Comparison of ENCODE assay signal across 26 cellular contexts in the genomic region with DNA sequence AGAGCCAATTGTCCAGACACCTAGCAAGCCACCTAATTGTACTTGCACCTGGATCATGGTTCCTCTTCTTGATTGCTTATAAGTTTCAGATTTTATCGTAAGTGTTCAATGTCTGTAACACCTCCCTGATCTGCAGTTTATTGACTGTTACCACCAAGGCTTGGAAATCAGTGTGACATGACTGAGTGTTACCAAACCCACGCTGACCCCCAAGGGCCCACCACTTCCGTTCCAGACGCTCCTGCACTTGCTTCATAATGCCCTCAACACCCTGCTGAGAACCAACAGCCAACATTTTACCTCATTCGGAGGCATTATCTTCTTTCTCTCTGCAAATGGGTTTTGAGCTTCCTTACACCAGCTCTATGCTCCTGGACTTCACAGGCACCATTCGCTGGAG. TPM values are rescaled to one million over a fixed set of nuclear protein-coding genes. Genes with fewer than 3 reads are reported as not detected.
A peak's percentile ranks its signal among the peaks of the same experiment; 100 is the strongest.
DNase-seq lines count a peak whose midpoint lies in the region; ATAC-seq lines count a peak whose summit lies in the region.
"Had no signal": no experiment of that assay in that cellular context is flagged by ENCODE, and none has a peak within 500 bp of the region (broad histone marks: within the 10 kb centered on the region; RNA-seq: fewer than 3 reads in every experiment).

No MANE protein-coding gene starts in this region.

- no peak overlapping the region for H3K4me2 ChIP-seq in neuronal stem cell (ENCODE audit: insufficient read depth, low read length, poor library complexity, severe bottlenecking)

- H3K18ac ChIP-seq in neuronal stem cell (ENCODE audit: low read length), result no peak overlapping the region

- H3K9me3 ChIP-seq in neuronal stem cell (replicated peaks in 1 of 2; ENCODE audit: control insufficient read depth in 2 of 2, insufficient read depth in 1 of 2, low read depth in 1 of 2, low read length in 2 of 2), result no peaks in the 10 kb centered on the region

- no peak overlapping the region for H3K27ac ChIP-seq in neuronal stem cell (replicated peaks; ENCODE audit: low read length)
- H3K27ac ChIP-seq: brain microvascular endothelial cell, HL-60, RWPE1 had no signal

- no peaks in the 10 kb centered on the region for H3K36me3 ChIP-seq in neuronal stem cell (replicated peaks in 1 of 2; ENCODE audit: control insufficient read depth in 2 of 2, insufficient read depth in 2 of 2, low read length in 2 of 2)
- H3K36me3 ChIP-seq: brain microvascular endothelial cell had no signal

- no peaks in the 10 kb centered on the region for H3K4me1 ChIP-seq in neuronal stem cell (ENCODE audit: control insufficient read depth in 2 of 2, insufficient read depth in 1 of 2, low read depth in 1 of 2, low read length in 2 of 2)

- no peak overlapping the region for H3K14ac ChIP-seq in neuronal stem cell (ENCODE audit: low read length)

- no peak for ATAC-seq in stimulated activated naive CD8-positive, alpha-beta T cell treated with anti-CD3 and anti-CD28 coated beads, Interleukin-15, Interleukin-2, amounts not matched to agents 100 U/mL and 50 U/mL, for 24 hours
- ATAC-seq in central memory CD8-positive, alpha-beta T cell (replicated peaks; ENCODE audit: extremely low read depth, poor library complexity, severe bottlenecking), result no peak
- no peak for ATAC-seq in GM18519 (IDR thresholded peaks at IDR 0.05; ENCODE audit: low FRiP score, unreplicated experiment)

- H2BK15ac ChIP-seq in neuronal stem cell (ENCODE audit: low read length), result no peak overlapping the region

- H4K91ac ChIP-seq in neuronal stem cell (ENCODE audit: low read depth, low read length, poor library complexity), result no peak overlapping the region

- no peak overlapping the region for H4K8ac ChIP-seq in neuronal stem cell (ENCODE audit: low read depth, low read length)

- H2AFZ ChIP-seq in neuronal stem cell (ENCODE audit: low read length), result no peak overlapping the region

- DNase-seq in stimulated activated naive CD8-positive, alpha-beta T cell treated with anti-CD3 and anti-CD28 coated beads, Interleukin-15, Interleukin-2, amounts not matched to agents 100 U/mL and 50 U/mL, for 24 hours, result no peak
- DNase-seq in central memory CD8-positive, alpha-beta T cell (ENCODE audit: low spot score in 2 of 2), result no peak
- DNase-seq in neuronal stem cell (ENCODE audit: low spot score), result no peak
- no peak for DNase-seq in T-helper 2 cell treated with Interferon-gamma antibody and Interleukin-4, amounts not matched to agents 5 μg/mL and 100 μg/mL, for 36 hours (ENCODE audit: low spot score)
- DNase-seq in NCI-H510A treated with DMSO at 0.1 percent for 48 hours (lab: John Stamatoyannopoulos, UW), result no peak
- DNase-seq: activated CD4-positive, alpha-beta T cell treated with anti-CD3 and anti-CD28 coated beads for 36 hours; activated CD8-positive, alpha-beta memory T cell treated with anti-CD3 and anti-CD28 coated beads for 24 hours; activated naive CD4-positive, alpha-beta T cell treated with anti-CD3 and anti-CD28 coated beads for 36 hours; amniotic stem cell; brain microvascular endothelial cell; H9; hippocampal formation; Karpas-422; mesendoderm; NCI-H1436; NCI-H774; occipital lobe had no signal

- no peaks in the 10 kb centered on the region for H3K9me3 Mint-ChIP-seq in stimulated activated naive CD8-positive, alpha-beta T cell treated with anti-CD3 and anti-CD28 coated beads, Interleukin-15, Interleukin-2, amounts not matched to agents 100 ng/mL and 50 ng/mL, for 24 hours
- peaks cover 0 to 2% (median 0%) of the 10 kb centered on the region in 3 donors for H3K9me3 Mint-ChIP-seq in IgD-negative memory B cell
- no peaks in the 10 kb centered on the region for H3K9me3 Mint-ChIP-seq in central memory CD8-positive, alpha-beta T cell
- no peaks in the 10 kb centered on the region for H3K9me3 Mint-ChIP-seq in T-helper 2 cell treated with Interferon-gamma antibody and Interleukin-4, amounts not matched to agents 5 μg/mL and 100 μg/mL, for 36 hours
- H3K9me3 Mint-ChIP-seq: H9; T-helper 1 cell treated with Interleukin-12 subunit alpha and Interleukin-12 subunit beta and Interleukin-4 antibody, amounts not matched to agents 30 μg/mL and 1 μg/mL, for 36 hours; type B pancreatic cell had no signal

- no peak overlapping the region for H2BK5ac ChIP-seq in neuronal stem cell (ENCODE audit: low read length)

- no peak overlapping the region for H3K4me3 ChIP-seq in neuronal stem cell (ENCODE audit: low read length in 2 of 2)

- WGBS in neuronal stem cell (ENCODE audit: extremely low coverage in 2 of 2, insufficient read length in 2 of 2, insufficient replicate concordance in 1 of 2), 2 donors, result no CpG with 5 or more reads among the region's 6 CpGs

- H2BK120ac ChIP-seq in neuronal stem cell (ENCODE audit: low read depth, low read length), result no peak overlapping the region

- peaks cover 0 to 2% (median 0%) of the 10 kb centered on the region in 3 experiments for H3K27me3 ChIP-seq in neuronal stem cell (ENCODE audit: control insufficient read depth in 3 of 3, insufficient read depth in 3 of 3, low read depth in 1 of 3, low read length in 3 of 3)
- H3K27me3 ChIP-seq: brain microvascular endothelial cell had no signal

- H3K27ac Mint-ChIP-seq in stimulated activated naive CD8-positive, alpha-beta T cell treated with anti-CD3 and anti-CD28 coated beads, Interleukin-15, Interleukin-2, amounts not matched to agents 100 ng/mL and 50 ng/mL, for 24 hours, result peak overlapping the region; percentile 73
- H3K27ac Mint-ChIP-seq in IgD-negative memory B cell, result peak overlapping the region; percentile 80 to 99 (median 98)
- peak overlapping the region; percentile 19 for H3K27ac Mint-ChIP-seq in central memory CD8-positive, alpha-beta T cell (ENCODE audit: low read depth)
- H3K27ac Mint-ChIP-seq in T-helper 2 cell treated with Interferon-gamma antibody and Interleukin-4, amounts not matched to agents 5 μg/mL and 100 μg/mL, for 36 hours, result no peak overlapping the region
- H3K27ac Mint-ChIP-seq: activated CD4-positive, alpha-beta T cell treated with anti-CD3 and anti-CD28 coated beads for 36 hours; activated naive CD4-positive, alpha-beta T cell treated with anti-CD3 and anti-CD28 coated beads for 36 hours; T-helper 1 cell treated with Interleukin-12 subunit alpha and Interleukin-12 subunit beta and Interleukin-4 antibody, amounts not matched to agents 30 μg/mL and 1 μg/mL, for 36 hours; type B pancreatic cell had no signal

- H3K23ac ChIP-seq in neuronal stem cell (ENCODE audit: low read depth, low read length, poor library complexity), result no peak overlapping the region

- H3K36me3 Mint-ChIP-seq in stimulated activated naive CD8-positive, alpha-beta T cell treated with anti-CD3 and anti-CD28 coated beads, Interleukin-15, Interleukin-2, amounts not matched to agents 100 ng/mL and 50 ng/mL, for 24 hours (ENCODE audit: low read depth), result no peaks in the 10 kb centered on the region
- peaks cover 21% of the 10 kb centered on the region for H3K36me3 Mint-ChIP-seq in IgD-negative memory B cell
- H3K36me3 Mint-ChIP-seq in central memory CD8-positive, alpha-beta T cell (ENCODE audit: insufficient read depth), result peaks cover 9% of the 10 kb centered on the region
- H3K36me3 Mint-ChIP-seq in T-helper 2 cell treated with Interferon-gamma antibody and Interleukin-4, amounts not matched to agents 5 μg/mL and 100 μg/mL, for 36 hours (ENCODE audit: low read depth), result no peaks in the 10 kb centered on the region
- H3K36me3 Mint-ChIP-seq: type B pancreatic cell had no signal

- no peak overlapping the region for H3K4ac ChIP-seq in neuronal stem cell (ENCODE audit: low read length)

- H3K9ac ChIP-seq in neuronal stem cell (ENCODE audit: low read depth, low read length, poor library complexity), result no peak overlapping the region

- H3K4me1 Mint-ChIP-seq in stimulated activated naive CD8-positive, alpha-beta T cell treated with anti-CD3 and anti-CD28 coated beads, Interleukin-15, Interleukin-2, amounts not matched to agents 100 ng/mL and 50 ng/mL, for 24 hours (ENCODE audit: low read depth), result peaks cover 34% of the 10 kb centered on the region
- H3K4me1 Mint-ChIP-seq in IgD-negative memory B cell, result peaks cover 37 to 64% (median 61%) of the 10 kb centered on the region in 3 donors
- peaks cover 46% of the 10 kb centered on the region for H3K4me1 Mint-ChIP-seq in central memory CD8-positive, alpha-beta T cell
- H3K4me1 Mint-ChIP-seq in T-helper 2 cell treated with Interferon-gamma antibody and Interleukin-4, amounts not matched to agents 5 μg/mL and 100 μg/mL, for 36 hours (ENCODE audit: low read depth), result no peaks in the 10 kb centered on the region

- H3K4me3 Mint-ChIP-seq in stimulated activated naive CD8-positive, alpha-beta T cell treated with anti-CD3 and anti-CD28 coated beads, Interleukin-15, Interleukin-2, amounts not matched to agents 100 ng/mL and 50 ng/mL, for 24 hours, result no peak overlapping the region
- H3K4me3 Mint-ChIP-seq in IgD-negative memory B cell, result peak overlapping the region; percentile 34 to 94 (median 61)
- peak overlapping the region; percentile 50 for H3K4me3 Mint-ChIP-seq in central memory CD8-positive, alpha-beta T cell
- no peak overlapping the region for H3K4me3 Mint-ChIP-seq in T-helper 2 cell treated with Interferon-gamma antibody and Interleukin-4, amounts not matched to agents 5 μg/mL and 100 μg/mL, for 36 hours
- H3K4me3 Mint-ChIP-seq: activated CD4-positive, alpha-beta T cell treated with anti-CD3 and anti-CD28 coated beads for 36 hours; activated naive CD4-positive, alpha-beta T cell treated with anti-CD3 and anti-CD28 coated beads for 36 hours; H9; T-helper 1 cell treated with Interleukin-12 subunit alpha and Interleukin-12 subunit beta and Interleukin-4 antibody, amounts not matched to agents 30 μg/mL and 1 μg/mL, for 36 hours; type B pancreatic cell had no signal

- no peaks in the 10 kb centered on the region for H3K27me3 Mint-ChIP-seq in stimulated activated naive CD8-positive, alpha-beta T cell treated with anti-CD3 and anti-CD28 coated beads, Interleukin-15, Interleukin-2, amounts not matched to agents 100 ng/mL and 50 ng/mL, for 24 hours
- no peaks in the 10 kb centered on the region for H3K27me3 Mint-ChIP-seq in IgD-negative memory B cell
- H3K27me3 Mint-ChIP-seq in central memory CD8-positive, alpha-beta T cell, result no peaks in the 10 kb centered on the region
- no peaks in the 10 kb centered on the region for H3K27me3 Mint-ChIP-seq in T-helper 2 cell treated with Interferon-gamma antibody and Interleukin-4, amounts not matched to agents 5 μg/mL and 100 μg/mL, for 36 hours (ENCODE audit: low read depth)
- H3K27me3 Mint-ChIP-seq: activated CD4-positive, alpha-beta T cell treated with anti-CD3 and anti-CD28 coated beads for 36 hours; type B pancreatic cell had no signal

- H2BK12ac ChIP-seq in neuronal stem cell (ENCODE audit: low read length), result no peak overlapping the region

- no peak overlapping the region for H2AK5ac ChIP-seq in neuronal stem cell (ENCODE audit: low read depth, low read length)

- no peaks in the 10 kb centered on the region for H3K79me1 ChIP-seq in neuronal stem cell (ENCODE audit: low read depth, low read length)

RNA-seq across cellular contexts. Expression of gene CCR6, which starts 6.3 kb away (rescaled TPM):
- polyA plus RNA-seq in IgD-negative memory B cell, result 79.3 TPM
- polyA plus RNA-seq in neuronal stem cell (2013, experiment 1 of 2), result not detected
- not detected for polyA plus RNA-seq in neuronal stem cell (2013, experiment 2 of 2)
- polyA plus RNA-seq: BJ, endothelial cell of umbilical vein had no signal

RNA-seq across cellular contexts. Expression of gene GPR31, which starts 28.6 kb away (rescaled TPM):
- polyA plus RNA-seq in IgD-negative memory B cell, result not detected
- not detected for polyA plus RNA-seq in neuronal stem cell (2013, experiment 1 of 2)
- polyA plus RNA-seq in neuronal stem cell (2013, experiment 2 of 2), result not detected
- polyA plus RNA-seq: BJ, endothelial cell of umbilical vein had no signal

Comparison
In these comparisons a context has a peak if more than half of its experiments do, and no peak if none do; other contexts are left out.
1. H3K4me3 Mint-ChIP-seq: peak in IgD-negative memory B cell (4 of 4) and central memory CD8-positive, alpha-beta T cell (single experiment); none in stimulated activated naive CD8-positive, alpha-beta T cell treated with anti-CD3 and anti-CD28 coated beads, Interleukin-15, Interleukin-2, amounts not matched to agents 100 ng/mL and 50 ng/mL, for 24 hours (single experiment) and T-helper 2 cell treated with Interferon-gamma antibody and Interleukin-4, amounts not matched to agents 5 μg/mL and 100 μg/mL, for 36 hours (single experiment).